In the genomic region with DNA sequence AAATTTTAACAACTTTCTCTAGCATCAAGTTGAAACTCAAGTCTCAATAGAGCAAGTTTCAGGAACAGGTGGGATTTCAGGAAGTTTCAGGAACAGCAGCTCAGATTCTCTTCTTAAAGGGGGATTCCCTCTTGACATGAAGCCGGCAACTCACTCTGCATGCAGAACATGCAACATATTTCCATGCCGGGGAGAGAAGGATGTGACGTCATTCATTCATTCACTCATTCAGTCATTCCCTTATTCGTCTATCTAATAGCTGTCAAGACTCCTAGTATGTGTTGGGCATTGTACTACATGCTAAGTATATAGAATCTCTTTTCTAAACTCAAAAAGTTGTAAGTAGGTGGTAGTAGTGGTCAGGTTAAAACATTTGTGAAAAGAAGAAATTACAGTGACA, we compare ENCODE assay signal across 12 cellular contexts. TPM values are rescaled to one million over a fixed set of nuclear protein-coding genes. Genes with fewer than 3 reads are reported as not detected.
"Had no signal": no experiment of that assay in that cellular context is flagged by ENCODE, and none has a peak within 500 bp of the region (broad histone marks: within the 10 kb centered on the region; RNA-seq: fewer than 3 reads in every experiment).

No MANE protein-coding gene starts in this region.

- FAIRE-seq: H1, H54 had no signal

- H3K36me3 ChIP-seq: HAP-1 had no signal

- H2AFZ ChIP-seq: GM23248, GM23338 had no signal

- DNase-seq: GM23248, GOT3, H7, H9, HCEC 1CT, HFFc6 had no signal

- H3K9me3 ChIP-seq: HAP-1 had no signal

- H3K4me3 ChIP-seq: GM23248, GM23338, HAP-1 had no signal

- H3K9ac ChIP-seq: GM23248 had no signal

- H3K4me1 ChIP-seq: HAP-1 had no signal

- H3K4me2 ChIP-seq: GM23338 had no signal

- H3K27ac ChIP-seq: GM23248 had no signal

- ATAC-seq: GM23338, HCT116 had no signal

RNA-seq across cellular contexts. Expression of a gene that starts 4.8 kb away (rescaled TPM):
- total RNA-seq: GM23248, GM23338, H1, H4, H7, H9, HFFc6 had no signal
- polyA plus RNA-seq: GM23248, GM23338, H1 had no signal
